In the genomic region with DNA sequence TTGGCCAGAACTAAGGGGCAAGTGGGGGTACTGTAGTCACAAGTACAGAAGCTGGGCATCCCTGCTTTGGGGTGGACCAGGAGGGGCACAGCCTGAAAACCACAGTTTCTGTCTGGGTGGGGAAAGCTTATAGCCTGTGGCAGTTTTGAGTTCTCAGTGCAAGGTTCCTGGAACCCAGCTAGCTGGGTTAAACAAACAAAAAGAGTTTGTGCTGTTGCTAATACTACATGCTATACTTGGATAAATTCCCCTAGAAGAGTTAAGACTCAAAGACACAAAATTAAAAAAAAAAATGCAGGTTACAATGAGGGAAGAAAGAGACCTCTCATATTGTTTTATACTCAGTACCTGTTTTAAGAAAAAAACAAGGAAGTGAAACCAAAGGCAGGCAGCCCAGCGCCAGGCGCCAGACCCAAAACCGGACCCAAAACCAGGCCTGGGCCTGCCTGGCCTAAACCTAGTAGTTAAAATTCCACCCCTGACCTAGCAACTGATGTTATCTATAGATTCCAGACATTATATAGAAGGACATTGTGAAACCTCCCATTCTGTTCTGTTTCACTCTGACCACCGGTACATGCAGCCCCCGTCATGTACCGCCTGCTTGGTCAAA, we compare ENCODE assay signal across 11 cellular contexts. TPM values are rescaled to one million over a fixed set of nuclear protein-coding genes. Genes with fewer than 3 reads are reported as not detected.
A peak's percentile ranks its signal among the peaks of the same experiment; 100 is the strongest.
DNase-seq lines count a peak whose midpoint lies in the region; ATAC-seq and TF ChIP-seq lines count a peak whose summit lies in the region.
"Had no signal": no experiment of that assay in that cellular context is flagged by ENCODE, and none has a peak within 500 bp of the region (broad histone marks: within the 10 kb centered on the region; RNA-seq: fewer than 3 reads in every experiment).

No MANE protein-coding gene starts in this region.

- no peak for DNase-seq in T-helper 2 cell treated with Interferon-gamma antibody and Interleukin-4, amounts not matched to agents 5 μg/mL and 100 μg/mL, for 36 hours (ENCODE audit: low spot score)
- DNase-seq in T-helper 2 cell: no peak
- DNase-seq in trophoblast cell: peak; percentile 71 to 76
- no peak for DNase-seq in NCI-H187 (lab: John Stamatoyannopoulos, UW)
- no peak for DNase-seq in coronary artery (ENCODE audit: low spot score)
- no peak for DNase-seq in stimulated activated naive CD8-positive, alpha-beta T cell treated with anti-CD3 and anti-CD28 coated beads, Interleukin-15, amount 100 ng/mL, for 72 hours
- DNase-seq: thyroid gland had no signal

- peak overlapping the region; percentile 61 for H3K4me3 Mint-ChIP-seq in T-helper 2 cell treated with Interferon-gamma antibody and Interleukin-4, amounts not matched to agents 5 μg/mL and 100 μg/mL, for 36 hours
- peak overlapping the region in 1 of 2 donors; percentile 36 for H3K4me3 Mint-ChIP-seq in stimulated activated naive CD8-positive, alpha-beta T cell treated with anti-CD3 and anti-CD28 coated beads, Interleukin-15, amount 100 ng/mL, for 72 hours

- peaks cover 1% of the 10 kb centered on the region for H3K79me2 ChIP-seq in trophoblast cell (ENCODE audit: control insufficient read depth, insufficient read depth, low read length, poor library complexity)

- no peak overlapping the region for H2AFZ ChIP-seq in trophoblast cell (ENCODE audit: insufficient read depth, low read length, poor library complexity)

- no peak for TF ChIP-seq CTCF in coronary artery (IDR thresholded peaks at IDR 0.05)

- peak; percentile 88 for ATAC-seq in HG02588 (IDR thresholded peaks at IDR 0.05; ENCODE audit: unreplicated experiment)
- ATAC-seq in HG03521 (IDR thresholded peaks at IDR 0.05; ENCODE audit: unreplicated experiment): peak; percentile 68
- no peak for ATAC-seq in stimulated activated naive CD8-positive, alpha-beta T cell treated with anti-CD3 and anti-CD28 coated beads, Interleukin-15, amount 100 ng/mL, for 72 hours
- ATAC-seq: A549 had no signal

- H3K4me2 ChIP-seq in trophoblast cell (ENCODE audit: low read length): no peak overlapping the region
- H3K4me2 ChIP-seq: A549, KMS-11 had no signal

- no peaks in the 10 kb centered on the region for H3K27me3 ChIP-seq in trophoblast cell (ENCODE audit: insufficient read depth, low read length)
- H3K27me3 ChIP-seq: thyroid gland had no signal

- peak overlapping the region; percentile 89 for H2BK120ac ChIP-seq in trophoblast cell (ENCODE audit: insufficient read depth, low read length, poor library complexity)

- H3K14ac ChIP-seq in trophoblast cell (ENCODE audit: low read length): peak overlapping the region; percentile 50

- peak overlapping the region; percentile 81 for H3K4ac ChIP-seq in trophoblast cell (ENCODE audit: low read depth, low read length)

- H2BK5ac ChIP-seq in trophoblast cell (ENCODE audit: low read depth, low read length, poor library complexity): peak overlapping the region; percentile 81

- peak overlapping the region; percentile 99 for H2BK12ac ChIP-seq in trophoblast cell (ENCODE audit: low read length)

- peaks cover 6% of the 10 kb centered on the region for H3K79me1 ChIP-seq in trophoblast cell (ENCODE audit: low read length)

- H3K23ac ChIP-seq in trophoblast cell (ENCODE audit: low read length): no peak overlapping the region

- WGBS in trophoblast cell (ENCODE audit: extremely low coverage, insufficient coverage, insufficient read length): no CpG with 5 or more reads among the region's 6 CpGs

- H4K12ac ChIP-seq in trophoblast cell (ENCODE audit: low read depth, low read length): no peak overlapping the region

- peaks cover 53% of the 10 kb centered on the region for H3K9me3 Mint-ChIP-seq in T-helper 2 cell treated with Interferon-gamma antibody and Interleukin-4, amounts not matched to agents 5 μg/mL and 100 μg/mL, for 36 hours
- peaks cover 8 to 25% of the 10 kb centered on the region in 2 donors for H3K9me3 Mint-ChIP-seq in stimulated activated naive CD8-positive, alpha-beta T cell treated with anti-CD3 and anti-CD28 coated beads, Interleukin-15, amount 100 ng/mL, for 72 hours

- H3K9ac ChIP-seq in trophoblast cell (ENCODE audit: low read length): no peak overlapping the region
- H3K9ac ChIP-seq: KMS-11 had no signal

- H3K36me3 ChIP-seq in trophoblast cell (ENCODE audit: control insufficient read depth in 1 of 2, insufficient read depth in 2 of 2, low read length in 2 of 2): no peaks in the 10 kb centered on the region
- H3K36me3 ChIP-seq: thyroid gland had no signal

- peaks cover 23% of the 10 kb centered on the region for H3K36me3 Mint-ChIP-seq in T-helper 2 cell treated with Interferon-gamma antibody and Interleukin-4, amounts not matched to agents 5 μg/mL and 100 μg/mL, for 36 hours (ENCODE audit: low read depth)

- peak overlapping the region; percentile 89 for H4K8ac ChIP-seq in trophoblast cell (ENCODE audit: low read depth, low read length)

- peak overlapping the region; percentile 99 for H4K91ac ChIP-seq in trophoblast cell (ENCODE audit: low read depth, low read length)

- H3K4me1 ChIP-seq in trophoblast cell (ENCODE audit: control insufficient read depth in 1 of 2, insufficient read depth in 2 of 2, low read length in 2 of 2): peaks cover 6 to 7% of the 10 kb centered on the region in 2 experiments
- H3K4me1 ChIP-seq: A549, thyroid gland had no signal

- H3K4me3 ChIP-seq in trophoblast cell (ENCODE audit: low read depth, low read length) (no peak overlapping the region), coronary artery (no peak overlapping the region)
- H3K4me3 ChIP-seq: A549, thyroid gland had no signal

- H3K9me3 ChIP-seq in trophoblast cell (ENCODE audit: insufficient read depth, low read depth, low read length): peaks cover 4% of the 10 kb centered on the region
- H3K9me3 ChIP-seq: A549, thyroid gland had no signal

- H3K27me3 Mint-ChIP-seq in T-helper 2 cell treated with Interferon-gamma antibody and Interleukin-4, amounts not matched to agents 5 μg/mL and 100 μg/mL, for 36 hours (ENCODE audit: low read depth): no peaks in the 10 kb centered on the region
- peaks cover 17% of the 10 kb centered on the region for H3K27me3 Mint-ChIP-seq in stimulated activated naive CD8-positive, alpha-beta T cell treated with anti-CD3 and anti-CD28 coated beads, Interleukin-15, amount 100 ng/mL, for 72 hours

- peaks cover 36% of the 10 kb centered on the region for H3K4me1 Mint-ChIP-seq in T-helper 2 cell treated with Interferon-gamma antibody and Interleukin-4, amounts not matched to agents 5 μg/mL and 100 μg/mL, for 36 hours (ENCODE audit: low read depth)
- H3K4me1 Mint-ChIP-seq in stimulated activated naive CD8-positive, alpha-beta T cell treated with anti-CD3 and anti-CD28 coated beads, Interleukin-15, amount 100 ng/mL, for 72 hours: peaks cover 32% of the 10 kb centered on the region

- H2AK5ac ChIP-seq in trophoblast cell (ENCODE audit: low read length): peak overlapping the region; percentile 91

- peak overlapping the region; percentile 98 for H3K18ac ChIP-seq in trophoblast cell (ENCODE audit: low read length)

- H3K27ac ChIP-seq in trophoblast cell (ENCODE audit: low read depth, low read length) (peak overlapping the region; percentile 84), coronary artery (no peak overlapping the region)
- H3K27ac ChIP-seq: A549, KMS-11, thyroid gland had no signal

- peak overlapping the region; percentile 83 for H3K27ac Mint-ChIP-seq in T-helper 2 cell treated with Interferon-gamma antibody and Interleukin-4, amounts not matched to agents 5 μg/mL and 100 μg/mL, for 36 hours
- H3K27ac Mint-ChIP-seq in stimulated activated naive CD8-positive, alpha-beta T cell treated with anti-CD3 and anti-CD28 coated beads, Interleukin-15, amount 100 ng/mL, for 72 hours: peak overlapping the region in 1 of 2 donors; percentile 85

RNA-seq across cellular contexts. Expression of a gene that starts 50.8 kb away (rescaled TPM):
- polyA plus RNA-seq in trophoblast cell (2013): 0.82 and 1.1 TPM in 2 replicates

Comparison
In these comparisons a context has a peak if more than half of its experiments do, and no peak if none do; other contexts are left out.
1. DNase-seq: peak in trophoblast cell (2 of 2); none in T-helper 2 cell treated with Interferon-gamma antibody and Interleukin-4, amounts not matched to agents 5 μg/mL and 100 μg/mL, for 36 hours (single experiment), T-helper 2 cell (0 of 5), NCI-H187 (0 of 2), coronary artery (single experiment) and stimulated activated naive CD8-positive, alpha-beta T cell treated with anti-CD3 and anti-CD28 coated beads, Interleukin-15, amount 100 ng/mL, for 72 hours (0 of 2).